Comparison of ENCODE assay signal across 8 cellular contexts in the genomic region with DNA sequence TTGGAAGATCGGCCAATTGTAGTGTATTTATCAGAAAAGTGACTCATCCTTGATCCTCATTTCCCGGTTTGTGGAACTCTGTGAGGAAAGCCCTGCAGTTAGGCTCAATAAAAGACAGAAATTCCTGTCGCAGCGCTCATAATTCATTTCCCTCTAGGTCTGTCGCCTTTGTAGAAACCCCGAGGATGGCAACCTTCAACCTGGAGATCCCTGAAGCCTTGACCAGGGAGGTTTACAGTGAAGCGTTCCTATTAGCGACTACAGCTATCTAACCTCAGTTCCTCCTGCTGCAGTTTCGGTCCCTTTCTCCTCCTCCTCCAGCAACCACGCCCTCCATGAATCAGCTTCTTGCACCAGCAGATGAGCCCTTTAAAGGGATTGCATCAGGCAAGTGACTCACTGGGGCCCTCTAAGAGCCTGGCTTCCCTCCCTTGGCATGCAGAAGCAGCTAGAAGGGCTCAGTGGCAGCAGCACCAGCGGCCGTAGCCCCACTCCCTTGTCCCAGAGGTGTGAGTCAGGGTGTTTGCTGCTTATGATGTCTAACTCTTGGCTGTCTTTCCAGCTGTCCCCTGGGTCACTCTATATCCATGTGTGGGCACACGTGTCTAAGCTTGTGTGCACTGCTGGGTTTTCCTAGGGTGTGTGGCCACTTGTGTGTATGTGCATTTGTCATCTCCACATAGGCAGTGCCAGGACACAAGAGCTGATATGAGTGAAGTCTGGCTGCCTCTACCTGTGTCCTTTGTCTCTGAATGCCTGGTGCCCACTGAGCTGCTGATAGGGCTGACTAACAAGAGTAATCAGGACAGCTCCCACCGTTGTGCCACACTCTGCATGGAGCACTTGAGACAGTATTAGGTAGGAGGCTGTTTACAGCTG. TPM values are rescaled to one million over a fixed set of nuclear protein-coding genes. Genes with fewer than 3 reads are reported as not detected.
A peak's percentile ranks its signal among the peaks of the same experiment; 100 is the strongest.
DNase-seq lines count a peak whose midpoint lies in the region; ATAC-seq and TF ChIP-seq lines count a peak whose summit lies in the region.

No MANE protein-coding gene starts in this region.

- ATAC-seq in GM21717 (IDR thresholded peaks at IDR 0.05; ENCODE audit: unreplicated experiment) = peak; percentile 40
- ATAC-seq in stimulated activated naive CD8-positive, alpha-beta T cell treated with anti-CD3 and anti-CD28 coated beads, Interleukin-15, amount 100 ng/mL, for 72 hours = peak; percentile 81

- peaks cover 46% of the 10 kb centered on the region for H3K4me1 Mint-ChIP-seq in nephron progenitor cell
- peaks cover 66% of the 10 kb centered on the region for H3K4me1 Mint-ChIP-seq in stimulated activated naive CD8-positive, alpha-beta T cell treated with anti-CD3 and anti-CD28 coated beads, Interleukin-15, amount 100 ng/mL, for 72 hours

- no peaks in the 10 kb centered on the region for H3K9me3 ChIP-seq in Karpas-422 (ENCODE audit: low read length)

- no peaks in the 10 kb centered on the region for H3K9me2 ChIP-seq in Karpas-422 (replicated peaks; ENCODE audit: insufficient read depth, low read length)

- no peaks in the 10 kb centered on the region for H3K27me3 ChIP-seq in Karpas-422 (ENCODE audit: low read length)

- no peaks in the 10 kb centered on the region for H3K27me3 Mint-ChIP-seq in nephron progenitor cell (ENCODE audit: low read depth, poor library complexity)
- no peaks in the 10 kb centered on the region for H3K27me3 Mint-ChIP-seq in stimulated activated naive CD8-positive, alpha-beta T cell treated with anti-CD3 and anti-CD28 coated beads, Interleukin-15, amount 100 ng/mL, for 72 hours

- TF ChIP-seq CTCF in RWPE1 (conservative IDR thresholded peaks at IDR 0.05; ENCODE audit: low read depth) (no peak), fibroblast of villous mesenchyme (IDR thresholded peaks at IDR 0.05; ENCODE audit: insufficient read depth, low read depth, low read length) (no peak), nephron progenitor cell (IDR thresholded peaks at IDR 0.05) (no peak)

- peak overlapping the region; percentile 81 for H3K9ac ChIP-seq in Karpas-422 (ENCODE audit: low read length)

- H3K27ac ChIP-seq in Karpas-422 (ENCODE audit: low read length) (peak overlapping the region; percentile 89), RWPE1 (peak overlapping the region; percentile 90)

- H3K27ac Mint-ChIP-seq in nephron progenitor cell = peak overlapping the region; percentile 83
- peak overlapping the region; percentile 100 for H3K27ac Mint-ChIP-seq in stimulated activated naive CD8-positive, alpha-beta T cell treated with anti-CD3 and anti-CD28 coated beads, Interleukin-15, amount 100 ng/mL, for 72 hours

- DNase-seq in DMS 273 treated with DMSO at 0.1 percent for 48 hours (lab: John Stamatoyannopoulos, UW) (peak; percentile 92), Karpas-422 (peak; percentile 98), RWPE1 (ENCODE audit: low spot score) (peak; percentile 98), fibroblast of villous mesenchyme (ENCODE audit: low read depth) (peak; percentile 100), nephron progenitor cell (peak; percentile 35)
- DNase-seq in activated T-helper 9 cell treated with anti-CD3 and anti-CD28 coated beads, Interleukin-2, amount 50 U/mL, for 16 hours (ENCODE audit: low read depth) = peak; percentile 85
- DNase-seq in stimulated activated naive CD8-positive, alpha-beta T cell treated with anti-CD3 and anti-CD28 coated beads, Interleukin-15, amount 100 ng/mL, for 72 hours = peak; percentile 92 to 96

- H3K36me3 Mint-ChIP-seq in nephron progenitor cell (ENCODE audit: low read depth) = peaks cover 9% of the 10 kb centered on the region

- H4K20me1 ChIP-seq in Karpas-422 (ENCODE audit: insufficient read depth, low read depth, low read length) = peaks cover 3% of the 10 kb centered on the region; the same call in 1 of the 2 replicates

- POLR2A ChIA-PET in RWPE1 (lab: Yijun Ruan, JAX; ENCODE audit: low non-redundant PET) = interaction anchor here (0.5 to 1.5 kb wide), 4 partner anchors 11 to 253 kb away, joined by 3 to 7 read pairs (median 4); a partner anchor contains a TSS

- peaks cover 41% of the 10 kb centered on the region for H3K79me2 ChIP-seq in Karpas-422 (ENCODE audit: low read length)

- CTCF ChIA-PET in RWPE1 (lab: Yijun Ruan, JAX) = interaction anchor here (0.7 to 1.6 kb wide), 2 partner anchors 11 to 44 kb away, joined by 3 to 4 read pairs; no protein-coding TSS in a partner anchor

- H3K4me3 Mint-ChIP-seq in nephron progenitor cell = peak overlapping the region; percentile 88
- H3K4me3 Mint-ChIP-seq in stimulated activated naive CD8-positive, alpha-beta T cell treated with anti-CD3 and anti-CD28 coated beads, Interleukin-15, amount 100 ng/mL, for 72 hours = peak overlapping the region; percentile 81 to 83

- H3K36me3 ChIP-seq in Karpas-422 (ENCODE audit: insufficient read depth, low read length) = peaks cover 5% of the 10 kb centered on the region; the same call in 1 of the 2 replicates

- H2AFZ ChIP-seq in Karpas-422 (ENCODE audit: low read length) = no peak overlapping the region

- no peaks in the 10 kb centered on the region for H3K9me3 Mint-ChIP-seq in nephron progenitor cell
- H3K9me3 Mint-ChIP-seq in stimulated activated naive CD8-positive, alpha-beta T cell treated with anti-CD3 and anti-CD28 coated beads, Interleukin-15, amount 100 ng/mL, for 72 hours = no peaks in the 10 kb centered on the region

- peak overlapping the region; percentile 65 for H3K4me3 ChIP-seq in Karpas-422 (ENCODE audit: low read length)
- H3K4me3 ChIP-seq in fibroblast of villous mesenchyme (ENCODE audit: low read depth, low read length) = peak overlapping the region; percentile 71

- peaks cover 68% of the 10 kb centered on the region for H3K4me1 ChIP-seq in Karpas-422 (ENCODE audit: low read length)

- H3K4me2 ChIP-seq in Karpas-422 (ENCODE audit: low read depth, low read length, poor library complexity, severe bottlenecking) = peak overlapping the region; percentile 87

RNA-seq across cellular contexts. Expression of a gene that starts 0.8 kb away (rescaled TPM):
- 27.0 and 44.6 TPM in 2 replicates for total RNA-seq in Karpas-422 (2014; rRNA removed; shearing (Covaris generic); ENCODE audit: low replicate concordance)
- total RNA-seq in fibroblast of villous mesenchyme = 17.4 and 24.6 TPM in 2 replicates

RNA-seq across cellular contexts. Expression of a gene that starts 11.2 kb away (rescaled TPM):
- 19.4 and 19.5 TPM in 2 replicates for total RNA-seq in Karpas-422 (2014; rRNA removed; shearing (Covaris generic); ENCODE audit: low replicate concordance)
- 6.9 and 10.0 TPM in 2 replicates for total RNA-seq in fibroblast of villous mesenchyme

Comparison
In these comparisons a context has a peak if more than half of its experiments do, and no peak if none do; other contexts are left out.
1. Peak in every context shown above with its lines: DNase-seq, ATAC-seq, H3K4me3 ChIP-seq and H3K27ac ChIP-seq.
2. DNase-seq: peak in every context shown above with its lines; median percentile 100 in fibroblast of villous mesenchyme; 98 in Karpas-422; 98 in RWPE1; 94 in stimulated activated naive CD8-positive, alpha-beta T cell treated with anti-CD3 and anti-CD28 coated beads, Interleukin-15, amount 100 ng/mL, for 72 hours; 92 in DMS 273 treated with DMSO at 0.1 percent for 48 hours; 85 in activated T-helper 9 cell treated with anti-CD3 and anti-CD28 coated beads, Interleukin-2, amount 50 U/mL, for 16 hours; 35 in nephron progenitor cell.